Comparison of ENCODE assay signal across 1 cellular context in genomic region chr19:3027981-3028304, GRCh38.
TF ChIP-seq lines count a peak whose summit lies in the region.

No MANE protein-coding gene starts in this region.

TF ChIP-seq in neural cell, 6 proteins besides CTCF, POLR2A, EP300 and RAD21:
- TF ChIP-seq REST (IDR thresholded peaks at IDR 0.05; ENCODE audit: borderline replicate concordance), result no peak
- TF ChIP-seq MXI1 (conservative IDR thresholded peaks at IDR 0.05; ENCODE audit: poor library complexity, severe bottlenecking), result no peak
